9 cellular contexts compared by ENCODE assay signal in genomic region chr3:19931767-19932188, GRCh38. TPM values are rescaled to one million over a fixed set of nuclear protein-coding genes. Genes with fewer than 3 reads are reported as not detected.
DNase-seq lines count a peak whose midpoint lies in the region; ATAC-seq and FAIRE-seq lines count a peak whose summit lies in the region.
"Had no signal": no experiment of that assay in that cellular context is flagged by ENCODE, and none has a peak within 500 bp of the region (broad histone marks: within the 10 kb centered on the region; RNA-seq: fewer than 3 reads in every experiment).

No MANE protein-coding gene starts in this region.

- ATAC-seq in GM19468 (IDR thresholded peaks at IDR 0.05; ENCODE audit: extremely low read depth, unreplicated experiment) = peak; percentile 35
- ATAC-seq in HG03342 (IDR thresholded peaks at IDR 0.05; ENCODE audit: unreplicated experiment) = peak; percentile 36
- peak; percentile 75 for ATAC-seq in activated T-helper 17 cell treated with anti-CD3 and anti-CD28 coated beads, Interleukin-2, amount 50 U/mL, for 72 hours (replicated peaks)
- no peak for ATAC-seq in naive thymus-derived CD8-positive, alpha-beta T cell

- H3K4me3 Mint-ChIP-seq in activated T-helper 17 cell treated with anti-CD3 and anti-CD28 coated beads, Interleukin-2, amount 50 U/mL, for 72 hours = peak overlapping the region; percentile 64
- no peak overlapping the region for H3K4me3 Mint-ChIP-seq in naive thymus-derived CD8-positive, alpha-beta T cell

- peaks cover 30% of the 10 kb centered on the region for H3K4me1 Mint-ChIP-seq in activated T-helper 17 cell treated with anti-CD3 and anti-CD28 coated beads, Interleukin-2, amount 50 U/mL, for 72 hours
- H3K4me1 Mint-ChIP-seq in naive thymus-derived CD8-positive, alpha-beta T cell = peaks cover 0 to 10% (median 6%) of the 10 kb centered on the region in 4 donors

- H3K4me1 ChIP-seq in BLaER1 treated with 17β-estradiol and CSF1 and Interleukin-3, amounts not matched to agents 10 nM and 100 nM = peaks cover 5 to 31% (median 18%) of the 10 kb centered on the region in 10 experiments; a peak in 17 of 20 replicates

- POLR2A ChIA-PET in naive thymus-derived CD8-positive, alpha-beta T cell (lab: Charles Lee) = no interaction called here

- H4K20me1 ChIP-seq in BLaER1 treated with 17β-estradiol and CSF1 and Interleukin-3, amounts not matched to agents 10 nM and 100 nM = peaks cover 0 to 7% (median 0%) of the 10 kb centered on the region in 11 experiments; a peak in 5 of 22 replicates

- no peaks in the 10 kb centered on the region for H3K27me3 ChIP-seq in BLaER1 treated with 17β-estradiol and CSF1 and Interleukin-3, amounts not matched to agents 10 nM and 100 nM

- peaks cover 4% of the 10 kb centered on the region for H3K9me3 Mint-ChIP-seq in activated T-helper 17 cell treated with anti-CD3 and anti-CD28 coated beads, Interleukin-2, amount 50 U/mL, for 72 hours
- H3K9me3 Mint-ChIP-seq in naive thymus-derived CD8-positive, alpha-beta T cell = peaks cover 0 to 2% (median 0%) of the 10 kb centered on the region in 9 donors

- peak overlapping the region in 4 of 11 experiments; percentile 28 to 67 (median 52); a peak in 7 of 22 replicates for H3K9ac ChIP-seq in BLaER1 treated with 17β-estradiol and CSF1 and Interleukin-3, amounts not matched to agents 10 nM and 100 nM

- FAIRE-seq in GM19239 (lab: Jason Lieb, UNC) = no peak
- FAIRE-seq: HTR-8/SVneo had no signal

- DNase-seq in GM19239 (ENCODE audit: insufficient read length, low spot score) (no peak), hippocampal formation (lab: John Stamatoyannopoulos, UW) (no peak), DMS 273 (lab: John Stamatoyannopoulos, UW; ENCODE audit: unreplicated experiment) (no peak)
- no peak for DNase-seq in naive thymus-derived CD8-positive, alpha-beta T cell

- H3K27ac ChIP-seq in BLaER1 treated with 17β-estradiol and CSF1 and Interleukin-3, amounts not matched to agents 10 nM and 100 nM = peak overlapping the region in 7 of 11 experiments; percentile 3 to 85 (median 47); a peak in 11 of 22 replicates

- peaks cover 10% of the 10 kb centered on the region for H3K36me3 Mint-ChIP-seq in activated T-helper 17 cell treated with anti-CD3 and anti-CD28 coated beads, Interleukin-2, amount 50 U/mL, for 72 hours (ENCODE audit: low read depth)
- no peaks in the 10 kb centered on the region for H3K36me3 Mint-ChIP-seq in naive thymus-derived CD8-positive, alpha-beta T cell

- peak overlapping the region in 2 of 10 experiments; percentile 7 to 10; a peak in 2 of 20 replicates for H3K4me3 ChIP-seq in BLaER1 treated with 17β-estradiol and CSF1 and Interleukin-3, amounts not matched to agents 10 nM and 100 nM

- H3K9me3 ChIP-seq in BLaER1 treated with 17β-estradiol and CSF1 and Interleukin-3, amounts not matched to agents 10 nM and 100 nM (replicated peaks in 1 of 11) = no peaks in the 10 kb centered on the region

- peak overlapping the region; percentile 94 for H3K27ac Mint-ChIP-seq in activated T-helper 17 cell treated with anti-CD3 and anti-CD28 coated beads, Interleukin-2, amount 50 U/mL, for 72 hours
- H3K27ac Mint-ChIP-seq in naive thymus-derived CD8-positive, alpha-beta T cell = peak overlapping the region in 1 of 10 donors; percentile 1

- H3K27me3 Mint-ChIP-seq in activated T-helper 17 cell treated with anti-CD3 and anti-CD28 coated beads, Interleukin-2, amount 50 U/mL, for 72 hours = peaks cover 14% of the 10 kb centered on the region
- peaks cover 13 to 28% (median 14%) of the 10 kb centered on the region in 5 donors for H3K27me3 Mint-ChIP-seq in naive thymus-derived CD8-positive, alpha-beta T cell

- H3K4me2 ChIP-seq in BLaER1 treated with 17β-estradiol and CSF1 and Interleukin-3, amounts not matched to agents 10 nM and 100 nM = peak overlapping the region in 9 of 11 experiments; percentile 16 to 90 (median 74); a peak in 19 of 22 replicates

- no peaks in the 10 kb centered on the region for H3K36me3 ChIP-seq in BLaER1 treated with 17β-estradiol and CSF1 and Interleukin-3, amounts not matched to agents 10 nM and 100 nM

RNA-seq across cellular contexts. Expression of gene EFHB, which starts 2.2 kb away (rescaled TPM):
- under 1 TPM; 0.58 to 0.86 TPM for total RNA-seq in activated T-helper 17 cell treated with anti-CD3 and anti-CD28 coated beads, Interleukin-2, amount 50 U/mL, for 72 hours
- total RNA-seq in naive thymus-derived CD8-positive, alpha-beta T cell = 1 to 10 TPM in 1 of 2 experiments, under 1 TPM in 1; 0.78 to 3.2 TPM
- polyA plus RNA-seq in naive thymus-derived CD8-positive, alpha-beta T cell = 1 to 10 TPM in 1 of 3 donors, under 1 TPM in 2; 0.14 to 1.5 (median 0.61) TPM

RNA-seq across cellular contexts. Expression of gene RAB5A, which starts 15.1 kb away (rescaled TPM):
- total RNA-seq in activated T-helper 17 cell treated with anti-CD3 and anti-CD28 coated beads, Interleukin-2, amount 50 U/mL, for 72 hours = 10 to 100 TPM; 53.6 to 55.7 TPM
- total RNA-seq in naive thymus-derived CD8-positive, alpha-beta T cell = 10 to 100 TPM; 73.1 to 79.4 TPM
- 10 to 100 TPM; 23.9 to 31.2 (median 27.5) TPM for polyA plus RNA-seq in naive thymus-derived CD8-positive, alpha-beta T cell

Comparison
In these comparisons a context has a peak if more than half of its experiments do, and no peak if none do; other contexts are left out.
1. ATAC-seq: peak in GM19468 (single experiment), HG03342 (single experiment) and activated T-helper 17 cell treated with anti-CD3 and anti-CD28 coated beads, Interleukin-2, amount 50 U/mL, for 72 hours (single experiment); none in naive thymus-derived CD8-positive, alpha-beta T cell (0 of 2).